ENCODE assay signal across 1 cellular context in genomic region chr15:52028431-52029093, GRCh38.
TF ChIP-seq lines count a peak whose summit lies in the region.

No MANE protein-coding gene starts in this region.

TF ChIP-seq in GM23338, 12 proteins besides CTCF, POLR2A, EP300 and RAD21 (continued from another document):
- TF ChIP-seq ZNF462 (CRISPR knock-in tag; IDR thresholded peaks at IDR 0.05) (no peak), EZH2 (IDR thresholded peaks at IDR 0.05; ENCODE audit: low read depth, unreplicated experiment) (no peak), ZNF114 (CRISPR knock-in tag; IDR thresholded peaks at IDR 0.05) (no peak), REST (IDR thresholded peaks at IDR 0.05; ENCODE audit: unreplicated experiment) (no peak), ZNF331 (CRISPR knock-in tag; IDR thresholded peaks at IDR 0.05; ENCODE audit: low read depth) (no peak), NANOG (IDR thresholded peaks at IDR 0.05; ENCODE audit: borderline replicate concordance) (no peak), ETS1 (IDR thresholded peaks at IDR 0.05) (no peak), CREB1 (CRISPR knock-in tag; IDR thresholded peaks at IDR 0.05; ENCODE audit: low read depth) (no peak)
